Comparison of ENCODE assay signal across 24 cellular contexts in the genomic region with DNA sequence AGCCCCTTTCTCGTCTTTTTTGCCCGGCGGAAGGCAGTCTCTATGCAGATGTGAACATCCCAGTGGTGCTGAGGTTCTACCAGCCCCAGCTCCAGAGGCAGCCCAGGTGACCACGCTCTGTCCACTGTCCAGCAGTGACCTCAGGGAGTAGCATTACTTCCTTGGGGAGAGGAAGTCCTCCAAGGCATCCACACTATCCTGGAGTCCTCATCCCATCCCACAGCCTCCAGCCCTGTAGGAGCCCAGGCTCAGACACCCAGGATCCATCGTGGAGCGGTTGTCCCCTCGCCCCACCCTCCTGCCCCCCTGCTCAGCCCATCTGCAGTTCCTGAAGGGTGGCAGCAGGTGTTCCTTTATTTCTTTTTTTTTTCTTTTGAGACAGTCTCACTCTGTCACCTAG.
"Had no signal": no experiment of that assay in that cellular context is flagged by ENCODE, and none has a peak within 500 bp of the region (broad histone marks: within the 10 kb centered on the region; RNA-seq: fewer than 3 reads in every experiment).

No MANE protein-coding gene starts in this region.

- H3K4me1 ChIP-seq: colonic mucosa, esophagus squamous epithelium, gastrocnemius medialis, left lung, lower lobe of right lung had no signal

- H3K36me3 Mint-ChIP-seq: immature natural killer cell, mesothelial cell of epicardium had no signal

- H3K4me3 Mint-ChIP-seq: dendritic cell treated with granulocyte-macrophage colony-stimulating factor and Interleukin-4, amounts not matched to agents 40 ng/mL and 50 ng/mL, for 4 days; effector memory CD8-positive, alpha-beta T cell; endodermal cell; immature natural killer cell; mesothelial cell of epicardium had no signal

- ATAC-seq: effector memory CD8-positive, alpha-beta T cell; esophagus mucosa; gastrocnemius medialis; left cardiac atrium; left lung; left ventricle myocardium superior; mucosa of descending colon had no signal

- H3K27me3 ChIP-seq: colonic mucosa, gastrocnemius medialis, hepatocyte had no signal

- H3K4me1 Mint-ChIP-seq: endodermal cell, immature natural killer cell had no signal

- H2AFZ ChIP-seq: hepatocyte had no signal

- H3K9me3 ChIP-seq: colonic mucosa, esophagus squamous epithelium, gastrocnemius medialis, left lung, lower lobe of right lung, mucosa of descending colon had no signal

- H3K36me3 ChIP-seq: colonic mucosa, esophagus squamous epithelium, gastrocnemius medialis, left lung, lower lobe of right lung had no signal

- H3K9me3 Mint-ChIP-seq: dendritic cell treated with granulocyte-macrophage colony-stimulating factor and Interleukin-4, amounts not matched to agents 40 ng/mL and 50 ng/mL, for 4 days; effector memory CD8-positive, alpha-beta T cell; endodermal cell; immature natural killer cell; mesothelial cell of epicardium had no signal

- H3K27ac ChIP-seq: colonic mucosa, epithelial cell of prostate, esophagus squamous epithelium, gastrocnemius medialis, hepatocyte, left lung, lower lobe of right lung had no signal

- H3K4me3 ChIP-seq: colonic mucosa, esophagus squamous epithelium, gastrocnemius medialis, hepatocyte, left lung, lower lobe of right lung, mucosa of descending colon had no signal

- H3K79me2 ChIP-seq: hepatocyte had no signal

- DNase-seq: colonic mucosa; cortex of kidney; effector CD8-positive, alpha-beta T cell; effector memory CD8-positive, alpha-beta T cell; endodermal cell; erythroblast; esophagus squamous epithelium; foreskin fibroblast; foreskin melanocyte; gastrocnemius medialis; glutamatergic neuron; hypothalamus; immature natural killer cell; left cardiac atrium; left lung; left ventricle myocardium superior; lower lobe of right lung; mesenchymal stem cell; mucosa of descending colon had no signal

- H3K27me3 Mint-ChIP-seq: dendritic cell treated with granulocyte-macrophage colony-stimulating factor and Interleukin-4, amounts not matched to agents 40 ng/mL and 50 ng/mL, for 4 days had no signal

- H3K4me2 ChIP-seq: hepatocyte had no signal

- H3K27ac Mint-ChIP-seq: dendritic cell treated with granulocyte-macrophage colony-stimulating factor and Interleukin-4, amounts not matched to agents 40 ng/mL and 50 ng/mL, for 4 days; effector memory CD8-positive, alpha-beta T cell; endodermal cell; immature natural killer cell; mesothelial cell of epicardium had no signal
